ENCODE assay signal across 26 cellular contexts in genomic region chr2:177592945-177593344, GRCh38.
DNase-seq lines count a peak whose midpoint lies in the region; ATAC-seq, FAIRE-seq and TF ChIP-seq lines count a peak whose summit lies in the region.
"Had no signal": no experiment of that assay in that cellular context is flagged by ENCODE, and none has a peak within 500 bp of the region (broad histone marks: within the 10 kb centered on the region; RNA-seq: fewer than 3 reads in every experiment).

No MANE protein-coding gene starts in this region.

- H3K27ac ChIP-seq in K562 (ENCODE audit: extremely low read depth, low read depth, low read length) (no peak overlapping the region), right lobe of liver (no peak overlapping the region)
- H3K27ac ChIP-seq: A549; BLaER1 treated with 17β-estradiol and CSF1 and Interleukin-3, amounts not matched to agents 10 nM and 100 nM had no signal

- H3K4me1 Mint-ChIP-seq in MCF 10A (ENCODE audit: insufficient read depth, unreplicated experiment): no peaks in the 10 kb centered on the region
- H3K4me1 Mint-ChIP-seq: CD8-positive, alpha-beta memory T cell had no signal

- POLR2A ChIA-PET in K562 (lab: Yijun Ruan, JAX): interaction anchor here (1.1 to 1.5 kb wide), 2 partner anchors 10 to 20 kb away, joined by 3 to 6 read pairs; no protein-coding TSS in a partner anchor
- POLR2A ChIA-PET in MCF 10A (lab: Yijun Ruan, JAX): interaction anchor here (0.6 kb wide), 1 partner anchor 138 kb away, joined by 3 read pairs; no protein-coding TSS in a partner anchor

- peaks cover 2% of the 10 kb centered on the region for H3K36me3 Mint-ChIP-seq in MCF 10A (ENCODE audit: insufficient read depth, unreplicated experiment)
- H3K36me3 Mint-ChIP-seq: CD14-positive monocyte; CD8-positive, alpha-beta memory T cell had no signal

- no peak overlapping the region for H3K4me2 ChIP-seq in K562 (ENCODE audit: insufficient read depth, low read length)
- H3K4me2 ChIP-seq: A549; BLaER1 treated with 17β-estradiol and CSF1 and Interleukin-3, amounts not matched to agents 10 nM and 100 nM had no signal

- DNase-seq in K562 (ENCODE audit: extremely low read depth in 1 of 4, low spot score in 3 of 4): no peak
- peak; percentile 68 for DNase-seq in left lobe of liver (ENCODE audit: low spot score)
- peak; percentile 30 to 73 (median 60) for DNase-seq in right lobe of liver
- DNase-seq in sciatic nerve (ENCODE audit: low spot score): no peak
- no peak for DNase-seq in MCF 10A (ENCODE audit: unreplicated experiment)
- DNase-seq in DMS114 treated with DMSO at 0.1 percent for 48 hours (lab: John Stamatoyannopoulos, UW; ENCODE audit: unreplicated experiment): no peak
- DNase-seq: 8988T; ACHN; AML-193; BE2C; CD4-positive, alpha-beta T cell; CD8-positive, alpha-beta memory T cell; DMS 273 treated with DMSO at 0.1 percent for 48 hours; DMS53; DMS79 treated with DMSO at 0.1 percent for 48 hours; GF-D8; GOT3; HFFc6 had no signal

- H3K9me1 ChIP-seq in K562 (ENCODE audit: control insufficient read depth, insufficient read depth, low read length): no peaks in the 10 kb centered on the region

- TF ChIP-seq EP300 in K562 (IDR thresholded peaks at IDR 0.05; ENCODE audit: low read length): no peak

- TF ChIP-seq POLR2A in K562 (conservative IDR thresholded peaks at IDR 0.05): no peak
- TF ChIP-seq POLR2A in right lobe of liver (IDR thresholded peaks at IDR 0.05): no peak

- TF ChIP-seq CTCF in K562 (IDR thresholded peaks at IDR 0.05 in 2 of 3, conservative IDR thresholded peaks at IDR 0.05 in 1 of 3; ENCODE audit: insufficient read depth in 2 of 3, low read depth in 1 of 3, low read length in 3 of 3): no peak
- no peak for TF ChIP-seq CTCF in right lobe of liver (IDR thresholded peaks at IDR 0.05)
- no peak for TF ChIP-seq CTCF in MCF 10A (IDR thresholded peaks at IDR 0.05; ENCODE audit: unreplicated experiment)

- intact Hi-C loops in K562 (cut with micrococcal nuclease) (no loop called here), right lobe of liver (cut with DNase I) (no loop called here), sciatic nerve (cut with DNase I) (no loop called here), MCF 10A (cut with micrococcal nuclease) (no loop called here)

- H3K79me2 ChIP-seq in K562 (ENCODE audit: control insufficient read depth, insufficient read depth, low read length): no peaks in the 10 kb centered on the region

- peaks cover 0 to 4% of the 10 kb centered on the region in 2 experiments; a peak in 1 of 5 replicates for H3K27me3 ChIP-seq in K562 (ENCODE audit: control insufficient read depth in 2 of 2, insufficient read depth in 2 of 2, low read length in 2 of 2)
- H3K27me3 ChIP-seq in right lobe of liver: no peaks in the 10 kb centered on the region
- H3K27me3 ChIP-seq: BE2C; BLaER1 treated with 17β-estradiol and CSF1 and Interleukin-3, amounts not matched to agents 10 nM and 100 nM had no signal

- peak in 1 of 2 experiments; percentile 10; a peak in 1 of 4 replicates for TF ChIP-seq RAD21 in K562 (CRISPR knock-in tag; conservative IDR thresholded peaks at IDR 0.05 in 1 of 2, IDR thresholded peaks at IDR 0.05 in 1 of 2)

- no peak overlapping the region for H3K4me3 Mint-ChIP-seq in MCF 10A (ENCODE audit: unreplicated experiment)
- H3K4me3 Mint-ChIP-seq: CD14-positive monocyte; CD4-positive, alpha-beta T cell; HFFc6 had no signal

- no peak overlapping the region for H3K27ac Mint-ChIP-seq in MCF 10A (ENCODE audit: low read depth, unreplicated experiment)
- H3K27ac Mint-ChIP-seq: CD14-positive monocyte; CD4-positive, alpha-beta T cell; CD8-positive, alpha-beta memory T cell; HFFc6 had no signal

- H3K36me3 ChIP-seq in K562 (ENCODE audit: control insufficient read depth, insufficient read depth, low read length) (no peaks in the 10 kb centered on the region), right lobe of liver (no peaks in the 10 kb centered on the region)
- H3K36me3 ChIP-seq: BE2C; BLaER1 treated with 17β-estradiol and CSF1 and Interleukin-3, amounts not matched to agents 10 nM and 100 nM; HAP-1 had no signal

- no peaks in the 10 kb centered on the region for H3K9me3 Mint-ChIP-seq in MCF 10A (ENCODE audit: unreplicated experiment)
- H3K9me3 Mint-ChIP-seq: CD4-positive, alpha-beta T cell; CD8-positive, alpha-beta memory T cell; HFFc6 had no signal

- 0 out of 3 replicates have a peak, but pooled peaks have one; percentile 10 for ATAC-seq in K562
- ATAC-seq in left lobe of liver: peak; percentile 98
- ATAC-seq in right lobe of liver: peak; percentile 86 to 99 (median 92)
- peak; percentile 86 for ATAC-seq in sciatic nerve
- ATAC-seq in HG03520 (IDR thresholded peaks at IDR 0.05; ENCODE audit: unreplicated experiment): no peak
- ATAC-seq: A549 had no signal

- H3K9me3 ChIP-seq in K562 (replicated peaks; ENCODE audit: control insufficient read depth, insufficient read depth, low read depth, low read length) (no peaks in the 10 kb centered on the region), right lobe of liver (no peaks in the 10 kb centered on the region)
- H3K9me3 ChIP-seq: A549; BE2C; BLaER1 treated with 17β-estradiol and CSF1 and Interleukin-3, amounts not matched to agents 10 nM and 100 nM; HAP-1 had no signal

- no TSS peak for BruUV-seq in K562 (replicated peaks; lab: Mats Ljungman, UMichigan)
- BruUV-seq in MCF 10A (replicated peaks; lab: Mats Ljungman, UMichigan): no TSS peak

- H2AFZ ChIP-seq in K562 (ENCODE audit: low read depth, low read length): no peak overlapping the region

- no peak for FAIRE-seq in K562 (lab: Jason Lieb, UNC)
- FAIRE-seq: A549, D721Med, GM12891, H54 had no signal

- no peak overlapping the region for H3K4me3 ChIP-seq in K562
- H3K4me3 ChIP-seq in right lobe of liver: no peak overlapping the region
- H3K4me3 ChIP-seq: A549; BLaER1 treated with 17β-estradiol and CSF1 and Interleukin-3, amounts not matched to agents 10 nM and 100 nM; HAP-1 had no signal

- H4K20me1 ChIP-seq in K562 (replicated peaks; ENCODE audit: control insufficient read depth, insufficient read depth, low read length): no peaks in the 10 kb centered on the region
- H4K20me1 ChIP-seq: BLaER1 treated with 17β-estradiol and CSF1 and Interleukin-3, amounts not matched to agents 10 nM and 100 nM had no signal

- CTCF ChIA-PET in K562 (lab: Yijun Ruan, JAX; ENCODE audit: low intra/inter-chr PET ratio) (no interaction called here), MCF 10A (lab: Yijun Ruan, JAX) (interaction anchor here (0.8 to 2.3 kb wide), 4 partner anchors 9 to 254 kb away, joined by 3 to 12 read pairs (median 4); no protein-coding TSS in a partner anchor)

- in situ Hi-C loops in K562 (cut with MboI): loop anchor here (10.0 kb wide), 1 partner anchor 428 kb away; no protein-coding TSS in a partner anchor

- H3K27me3 Mint-ChIP-seq in MCF 10A (ENCODE audit: insufficient read depth, unreplicated experiment): peaks cover 6% of the 10 kb centered on the region

- H3K9ac ChIP-seq in K562 (ENCODE audit: insufficient read depth in 1 of 2, low read depth in 2 of 2, low read length in 2 of 2): no peak overlapping the region
- H3K9ac ChIP-seq: BLaER1 treated with 17β-estradiol and CSF1 and Interleukin-3, amounts not matched to agents 10 nM and 100 nM had no signal

- H3K4me1 ChIP-seq in K562 (replicated peaks in 1 of 2; ENCODE audit: control insufficient read depth in 2 of 2, insufficient read depth in 2 of 2, low read length in 2 of 2): peaks cover 6 to 8% of the 10 kb centered on the region in 2 experiments; a peak in 2 of 5 replicates
- no peaks in the 10 kb centered on the region for H3K4me1 ChIP-seq in right lobe of liver
- H3K4me1 ChIP-seq: A549 had no signal

TF ChIP-seq in K562, 482 proteins besides CTCF, POLR2A, EP300 and RAD21 (continues in another document):
- TF ChIP-seq ZBTB11 (CRISPR knock-in tag; IDR thresholded peaks at IDR 0.05) (no peak), ZNF3 (CRISPR knock-in tag; IDR thresholded peaks at IDR 0.05) (no peak), RFX7 (CRISPR knock-in tag; IDR thresholded peaks at IDR 0.05) (no peak), EP400 (IDR thresholded peaks at IDR 0.05) (no peak), HDAC3 (IDR thresholded peaks at IDR 0.05; ENCODE audit: borderline replicate concordance, partially characterized antibody) (no peak), E2F1 (CRISPR knock-in tag; IDR thresholded peaks at IDR 0.05) (no peak)

Comparison
In these comparisons a context has a peak if more than half of its experiments do, and no peak if none do; other contexts are left out.
1. DNase-seq: peak in left lobe of liver (single experiment) and right lobe of liver (3 of 3); none in K562 (0 of 4), sciatic nerve (single experiment), MCF 10A (single experiment) and DMS114 treated with DMSO at 0.1 percent for 48 hours (single experiment).